Comparison of ENCODE assay signal across 15 cellular contexts in the genomic region with DNA sequence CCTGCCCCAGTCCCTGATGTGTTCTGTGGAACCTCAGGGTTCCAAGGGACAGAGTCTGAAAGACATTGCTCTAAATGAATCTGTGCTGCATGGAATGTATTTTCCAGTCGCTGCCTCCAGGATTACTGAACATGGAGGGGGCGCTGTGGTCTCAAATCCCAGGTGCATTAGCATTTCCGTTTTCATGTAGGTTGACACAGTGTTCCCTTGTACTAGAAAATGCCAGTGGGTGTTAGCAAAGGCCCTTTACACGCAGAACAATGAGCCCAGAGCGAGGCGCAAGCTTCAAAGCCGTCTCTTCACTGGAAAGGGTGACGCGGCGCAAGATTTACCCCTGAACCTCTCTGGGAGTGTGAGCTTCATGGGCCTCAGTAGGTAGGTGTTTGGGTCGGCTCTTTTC.
DNase-seq lines count a peak whose midpoint lies in the region; ATAC-seq and TF ChIP-seq lines count a peak whose summit lies in the region.
"Had no signal": no experiment of that assay in that cellular context is flagged by ENCODE, and none has a peak within 500 bp of the region (broad histone marks: within the 10 kb centered on the region; RNA-seq: fewer than 3 reads in every experiment).

No MANE protein-coding gene starts in this region.

- H3K9me3 ChIP-seq in HAP-1 (no peaks in the 10 kb centered on the region), aorta (ENCODE audit: control insufficient read depth, low read length) (no peaks in the 10 kb centered on the region)
- H3K9me3 ChIP-seq: heart right ventricle, tibial nerve had no signal

- H3K4me3 ChIP-seq in HAP-1 (no peak overlapping the region), kidney epithelial cell (ENCODE audit: low read depth, low read length) (no peak overlapping the region), aorta (ENCODE audit: low read length in 2 of 2) (no peak overlapping the region)
- H3K4me3 ChIP-seq: heart right ventricle, K562, tibial nerve had no signal

- ATAC-seq in aorta (ENCODE audit: low FRiP score) (no peak), GM19467 (IDR thresholded peaks at IDR 0.05; ENCODE audit: unreplicated experiment) (no peak)
- ATAC-seq: activated CD4-positive, CD25-positive, alpha-beta regulatory T cell treated with anti-CD3 and anti-CD28 coated beads, Interleukin-2, amount 50 U/mL, for 24 hours; heart right ventricle; K562 had no signal

- TF ChIP-seq CTCF in 22Rv1 (IDR thresholded peaks at IDR 0.05) (peak; percentile 22), kidney epithelial cell (IDR thresholded peaks at IDR 0.05; ENCODE audit: insufficient read depth, low read length, poor library complexity, severe bottlenecking) (peak; percentile 38)

- in situ Hi-C loops in HAP-1 (cut with MboI; ENCODE audit: low sequenced_read_pairs) = loop anchor here (25.0 kb wide), 1 partner anchor 545 kb away; no protein-coding TSS in a partner anchor

- H3K27me3 ChIP-seq in HAP-1 (ENCODE audit: low read depth) = no peaks in the 10 kb centered on the region
- H3K27me3 ChIP-seq in kidney epithelial cell (ENCODE audit: control insufficient read depth, insufficient read depth, low read length) = no peaks in the 10 kb centered on the region
- H3K27me3 ChIP-seq in aorta (ENCODE audit: control insufficient read depth in 1 of 2, insufficient read depth in 2 of 2, low read length in 1 of 2) = no peaks in the 10 kb centered on the region
- H3K27me3 ChIP-seq: tibial nerve had no signal

- intact Hi-C loops in aorta (cut with DNase I) = loop anchor here in 1 of 2 donors (5.0 kb wide), 1 partner anchor 590 kb away; a partner anchor contains a TSS

- H3K27ac ChIP-seq in 22Rv1 = no peak overlapping the region
- H3K27ac ChIP-seq in aorta (ENCODE audit: low read depth in 1 of 2, low read length in 2 of 2) = no peak overlapping the region
- H3K27ac ChIP-seq: heart right ventricle had no signal

- H3K4me1 ChIP-seq in HAP-1 (peaks cover 12% of the 10 kb centered on the region), aorta (ENCODE audit: control insufficient read depth in 1 of 2, insufficient read depth in 2 of 2, low read length in 2 of 2) (no peaks in the 10 kb centered on the region)

- H3K36me3 ChIP-seq in HAP-1 (replicated peaks) = no peaks in the 10 kb centered on the region
- no peaks in the 10 kb centered on the region for H3K36me3 ChIP-seq in kidney epithelial cell (ENCODE audit: control insufficient read depth, insufficient read depth, low read length)
- H3K36me3 ChIP-seq in aorta (ENCODE audit: control insufficient read depth in 1 of 2, insufficient read depth in 2 of 2, low read length in 1 of 2) = no peaks in the 10 kb centered on the region
- H3K36me3 ChIP-seq: heart right ventricle, tibial nerve had no signal

- 82 to 83% methylated on average over 11 of the region's 11 CpGs for WGBS in aorta, 2 donors

- DNase-seq in HAP-1 (ENCODE audit: low spot score in 2 of 2) (peak; percentile 53 to 78), amniotic epithelial cell (ENCODE audit: low read depth) (peak; percentile 50), kidney epithelial cell (ENCODE audit: low read depth) (no peak), NCI-H128 (lab: John Stamatoyannopoulos, UW; ENCODE audit: unreplicated experiment) (no peak), aorta (no peak), NCI-H345 treated with DMSO at 0.1 percent for 48 hours (lab: John Stamatoyannopoulos, UW; ENCODE audit: unreplicated experiment) (no peak)
- DNase-seq: activated effector memory CD4-positive, alpha-beta T cell treated with Interleukin-2 at 50 U/mL for 16 hours; AML-193; heart right ventricle; NCI-H2171 had no signal

Comparison
In these comparisons a context has a peak if more than half of its experiments do, and no peak if none do; other contexts are left out.
1. DNase-seq: peak in HAP-1 (2 of 2) and amniotic epithelial cell (single experiment); none in kidney epithelial cell (single experiment), NCI-H128 (single experiment), aorta (0 of 2) and NCI-H345 treated with DMSO at 0.1 percent for 48 hours (single experiment).